ENCODE assay signal across 13 cellular contexts in the genomic region with DNA sequence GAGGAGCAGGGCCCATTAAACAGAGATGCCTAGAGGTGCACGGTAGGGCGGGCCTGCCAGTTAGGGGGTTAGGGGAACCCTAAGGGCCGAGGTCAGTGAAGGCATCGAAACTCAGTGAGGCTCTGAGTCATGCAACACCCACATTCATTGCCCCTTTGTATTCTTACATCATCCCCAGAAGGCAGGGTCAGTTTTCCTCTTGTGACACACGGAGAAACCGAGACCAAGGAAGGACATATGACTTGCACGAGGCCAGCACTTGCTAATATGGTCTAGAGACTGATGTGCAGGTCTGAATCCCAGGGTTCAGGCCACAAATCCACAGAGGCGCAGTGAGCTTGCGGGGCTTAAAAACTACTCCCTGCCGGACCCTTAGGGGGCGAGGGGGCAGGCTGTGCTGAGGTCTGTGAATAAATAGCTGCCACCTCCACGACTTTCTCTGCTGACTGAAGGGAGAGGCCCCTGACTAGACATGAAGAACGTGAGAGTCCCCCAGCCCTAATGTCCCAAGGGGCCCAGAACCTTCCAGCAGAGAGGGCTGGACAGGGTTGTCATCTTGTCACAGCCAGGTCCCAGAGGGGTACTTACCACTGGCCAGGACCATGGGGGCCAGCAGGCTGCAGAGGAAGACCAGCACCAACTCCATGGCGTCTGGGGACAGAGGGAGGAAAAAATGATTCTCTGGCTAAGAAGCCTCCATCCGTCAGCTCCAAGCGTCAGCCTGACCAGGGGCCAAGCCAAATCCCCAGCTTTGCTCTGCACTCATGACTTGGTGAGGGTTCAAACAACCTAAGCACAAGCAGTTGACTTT. TPM values are rescaled to one million over a fixed set of nuclear protein-coding genes. Genes with fewer than 3 reads are reported as not detected.
DNase-seq lines count a peak whose midpoint lies in the region; ATAC-seq and TF ChIP-seq lines count a peak whose summit lies in the region.
"Had no signal": no experiment of that assay in that cellular context is flagged by ENCODE, and none has a peak within 500 bp of the region (broad histone marks: within the 10 kb centered on the region; RNA-seq: fewer than 3 reads in every experiment).

No MANE protein-coding gene starts in this region.

- H3K27ac ChIP-seq in neuronal stem cell (replicated peaks; ENCODE audit: low read length), result no peak overlapping the region
- H3K27ac ChIP-seq in esophagus squamous epithelium, result peak overlapping the region in 1 of 4 donors; percentile 39

- H3K9me3 Mint-ChIP-seq in natural killer cell, result no peaks in the 10 kb centered on the region
- H3K9me3 Mint-ChIP-seq in natural killer cell treated with Interleukin-12 subunit alpha and Interleukin-12 subunit beta and Interleukin-15 and Interleukin-18, amount 100 ng/mL, for 72 hours, result no peaks in the 10 kb centered on the region

- no peak overlapping the region for H3K14ac ChIP-seq in neuronal stem cell (ENCODE audit: low read length)

- no peak overlapping the region for H2AFZ ChIP-seq in neuronal stem cell (ENCODE audit: low read length)

- H3K4me3 ChIP-seq in epithelial cell of esophagus (ENCODE audit: low read length) (no peak overlapping the region), neuronal stem cell (ENCODE audit: low read length in 2 of 2) (no peak overlapping the region), esophagus squamous epithelium (no peak overlapping the region)
- H3K4me3 ChIP-seq: skin epidermis had no signal

- peak; percentile 14 for DNase-seq in natural killer cell
- DNase-seq in natural killer cell treated with Interleukin-12 subunit alpha and Interleukin-12 subunit beta and Interleukin-15 and Interleukin-18, amount 100 ng/mL, for 72 hours (ENCODE audit: low spot score), result no peak
- peak; percentile 11 for DNase-seq in epithelial cell of esophagus (ENCODE audit: low read depth)
- DNase-seq in neuronal stem cell (ENCODE audit: low spot score), result no peak
- no peak for DNase-seq in esophagus squamous epithelium (lab: John Stamatoyannopoulos, UW)
- DNase-seq in cerebellum (ENCODE audit: low spot score), result no peak
- no peak for DNase-seq in NCI-H187 (lab: John Stamatoyannopoulos, UW)
- DNase-seq: DMS79, NCI-H345, RPMI8226 had no signal

- no peak overlapping the region for H2BK12ac ChIP-seq in neuronal stem cell (ENCODE audit: low read length)

- H3K27me3 ChIP-seq in neuronal stem cell (ENCODE audit: control insufficient read depth in 3 of 3, insufficient read depth in 3 of 3, low read depth in 1 of 3, low read length in 3 of 3), result no peaks in the 10 kb centered on the region
- peaks cover 0 to 26% (median 0%) of the 10 kb centered on the region in 4 donors for H3K27me3 ChIP-seq in esophagus squamous epithelium

- H3K4me1 ChIP-seq in neuronal stem cell (ENCODE audit: control insufficient read depth in 2 of 2, insufficient read depth in 1 of 2, low read depth in 1 of 2, low read length in 2 of 2), result peaks cover 0 to 6% of the 10 kb centered on the region in 2 donors
- H3K4me1 ChIP-seq in esophagus squamous epithelium, result peaks cover 0 to 6% (median 0%) of the 10 kb centered on the region in 3 donors

- H3K36me3 Mint-ChIP-seq in natural killer cell, result no peaks in the 10 kb centered on the region
- H3K36me3 Mint-ChIP-seq in natural killer cell treated with Interleukin-12 subunit alpha and Interleukin-12 subunit beta and Interleukin-15 and Interleukin-18, amount 100 ng/mL, for 72 hours, result no peaks in the 10 kb centered on the region

- no peak overlapping the region for H2AK5ac ChIP-seq in neuronal stem cell (ENCODE audit: low read depth, low read length)

- H3K18ac ChIP-seq in neuronal stem cell (ENCODE audit: low read length), result no peak overlapping the region

- no peak overlapping the region for H4K8ac ChIP-seq in neuronal stem cell (ENCODE audit: low read depth, low read length)

- H3K9me3 ChIP-seq in neuronal stem cell (replicated peaks in 1 of 2; ENCODE audit: control insufficient read depth in 2 of 2, insufficient read depth in 1 of 2, low read depth in 1 of 2, low read length in 2 of 2), result no peaks in the 10 kb centered on the region
- H3K9me3 ChIP-seq in esophagus squamous epithelium, result no peaks in the 10 kb centered on the region

- H3K4me1 Mint-ChIP-seq in natural killer cell, result peaks cover 6 to 8% of the 10 kb centered on the region in 2 donors
- H3K4me1 Mint-ChIP-seq in natural killer cell treated with Interleukin-12 subunit alpha and Interleukin-12 subunit beta and Interleukin-15 and Interleukin-18, amount 100 ng/mL, for 72 hours (ENCODE audit: low read depth in 2 of 2), result peaks cover 7 to 10% of the 10 kb centered on the region in 2 donors

- no peak for TF ChIP-seq POLR2A in esophagus squamous epithelium (IDR thresholded peaks at IDR 0.05)

- ATAC-seq in natural killer cell (peak in 2 of 3 donors; percentile 27 to 40), GM21528 (IDR thresholded peaks at IDR 0.05; ENCODE audit: low FRiP score, unreplicated experiment) (no peak)
- ATAC-seq in natural killer cell treated with Interleukin-12 subunit alpha and Interleukin-12 subunit beta and Interleukin-15 and Interleukin-18, amount 100 ng/mL, for 72 hours, result no peak

- no peak overlapping the region for H3K4me2 ChIP-seq in neuronal stem cell (ENCODE audit: insufficient read depth, low read length, poor library complexity, severe bottlenecking)

- intact Hi-C loops in natural killer cell (cut with micrococcal nuclease), result loop anchor here (5.0 kb wide), 1 partner anchor 330 kb away; no protein-coding TSS in a partner anchor
- intact Hi-C loops in esophagus squamous epithelium (cut with DNase I), result loop anchor here (2.0 to 5.0 kb wide), 2 partner anchors 104 to 210 kb away; no protein-coding TSS in a partner anchor

- no peak overlapping the region for H4K91ac ChIP-seq in neuronal stem cell (ENCODE audit: low read depth, low read length, poor library complexity)

- H3K9ac ChIP-seq in neuronal stem cell (ENCODE audit: low read depth, low read length, poor library complexity), result peak overlapping the region; percentile 47

- H3K4me3 Mint-ChIP-seq in natural killer cell, result no peak overlapping the region
- H3K4me3 Mint-ChIP-seq in natural killer cell treated with Interleukin-12 subunit alpha and Interleukin-12 subunit beta and Interleukin-15 and Interleukin-18, amount 100 ng/mL, for 72 hours, result no peak overlapping the region

- no peak for TF ChIP-seq CTCF in natural killer cell (IDR thresholded peaks at IDR 0.05)
- no peak for TF ChIP-seq CTCF in epithelial cell of esophagus (IDR thresholded peaks at IDR 0.05; ENCODE audit: insufficient read depth, low read depth, low read length, missing control alignments)
- no peak for TF ChIP-seq CTCF in esophagus squamous epithelium (IDR thresholded peaks at IDR 0.05)

- H2BK120ac ChIP-seq in neuronal stem cell (ENCODE audit: low read depth, low read length), result no peak overlapping the region

- no peak overlapping the region for H3K23ac ChIP-seq in neuronal stem cell (ENCODE audit: low read depth, low read length, poor library complexity)

- H3K79me1 ChIP-seq in neuronal stem cell (ENCODE audit: low read depth, low read length), result no peaks in the 10 kb centered on the region

- WGBS in neuronal stem cell (ENCODE audit: extremely low coverage in 2 of 2, insufficient read length in 2 of 2, insufficient replicate concordance in 1 of 2), 2 donors, result no CpG with 5 or more reads among the region's 16 CpGs
- WGBS in esophagus squamous epithelium, 2 donors, result 56 to 88% methylated on average over 6 to 7 of the region's 16 CpGs

- H3K36me3 ChIP-seq in neuronal stem cell (replicated peaks in 1 of 2; ENCODE audit: control insufficient read depth in 2 of 2, insufficient read depth in 2 of 2, low read length in 2 of 2), result peaks cover 11 to 31% of the 10 kb centered on the region in 2 donors
- no peaks in the 10 kb centered on the region for H3K36me3 ChIP-seq in esophagus squamous epithelium

- no peak overlapping the region for H3K27ac Mint-ChIP-seq in natural killer cell
- H3K27ac Mint-ChIP-seq in natural killer cell treated with Interleukin-12 subunit alpha and Interleukin-12 subunit beta and Interleukin-15 and Interleukin-18, amount 100 ng/mL, for 72 hours, result peak overlapping the region in 1 of 2 donors; percentile 46

- no peak overlapping the region for H3K4ac ChIP-seq in neuronal stem cell (ENCODE audit: low read length)

- peak overlapping the region; percentile 72 for H2BK5ac ChIP-seq in neuronal stem cell (ENCODE audit: low read length)

- no peaks in the 10 kb centered on the region for H3K27me3 Mint-ChIP-seq in natural killer cell (ENCODE audit: low read depth in 2 of 2)
- peaks cover 0 to 2% of the 10 kb centered on the region in 2 donors for H3K27me3 Mint-ChIP-seq in natural killer cell treated with Interleukin-12 subunit alpha and Interleukin-12 subunit beta and Interleukin-15 and Interleukin-18, amount 100 ng/mL, for 72 hours

- no peak overlapping the region for H2BK15ac ChIP-seq in neuronal stem cell (ENCODE audit: low read length)

RNA-seq across cellular contexts. Expression of a gene that starts 17.8 kb away (rescaled TPM):
- total RNA-seq in natural killer cell (under 1 TPM in 2 of 3 donors, not detected in 1; 0.75 to 0.78 TPM), esophagus squamous epithelium (under 1 TPM in 2 of 4 donors, not detected in 2; 0.19 to 0.95 TPM), cerebellum (2.4 TPM)
- total RNA-seq in natural killer cell treated with Interleukin-12 subunit alpha and Interleukin-12 subunit beta and Interleukin-15 and Interleukin-18, amount 100 ng/mL, for 72 hours, result 1 to 10 TPM in 1 of 2 donors, under 1 TPM in 1; 0.14 to 1.5 TPM
- polyA plus RNA-seq in neuronal stem cell (2013, experiment 1 of 2), result 4.1 TPM
- 3.3 TPM for polyA plus RNA-seq in neuronal stem cell (2013, experiment 2 of 2)
- polyA plus RNA-seq: AG04450 had no signal

RNA-seq across cellular contexts. Expression of a gene that starts 34.1 kb away (rescaled TPM):
- under 1 TPM in 2 of 3 donors, not detected in 1; 0.20 to 0.90 TPM for total RNA-seq in natural killer cell
- total RNA-seq in natural killer cell treated with Interleukin-12 subunit alpha and Interleukin-12 subunit beta and Interleukin-15 and Interleukin-18, amount 100 ng/mL, for 72 hours, result not detected
- 291 TPM for polyA plus RNA-seq in neuronal stem cell (2013, experiment 1 of 2)
- 288 TPM for polyA plus RNA-seq in neuronal stem cell (2013, experiment 2 of 2)
- total RNA-seq in esophagus squamous epithelium, result 10 to 100 TPM in 1 of 4 donors, 1 to 10 TPM in 2, under 1 TPM in 1; 0.61 to 27.7 (median 2.1) TPM
- 93.6 TPM for total RNA-seq in cerebellum

RNA-seq across cellular contexts. Expression of a gene that starts 45.3 kb away (rescaled TPM):
- under 1 TPM in 1 of 3 donors, not detected in 2; 0.66 TPM for total RNA-seq in natural killer cell
- total RNA-seq in natural killer cell treated with Interleukin-12 subunit alpha and Interleukin-12 subunit beta and Interleukin-15 and Interleukin-18, amount 100 ng/mL, for 72 hours, result under 1 TPM in 1 of 2 donors, not detected in 1; 0.08 TPM
- 0.47 TPM for polyA plus RNA-seq in neuronal stem cell (2013, experiment 1 of 2)
- polyA plus RNA-seq in neuronal stem cell (2013, experiment 2 of 2), result 0.50 TPM
- under 1 TPM in 2 of 4 donors, not detected in 2; 0.04 to 0.19 TPM for total RNA-seq in esophagus squamous epithelium
- total RNA-seq in cerebellum, result 18.8 TPM
- polyA plus RNA-seq: AG04450 had no signal

Comparison
In these comparisons a context has a peak if more than half of its experiments do, and no peak if none do; other contexts are left out.
1. ATAC-seq: peak in natural killer cell (2 of 3); none in natural killer cell treated with Interleukin-12 subunit alpha and Interleukin-12 subunit beta and Interleukin-15 and Interleukin-18, amount 100 ng/mL, for 72 hours (0 of 2) and GM21528 (single experiment).
2. DNase-seq: peak in natural killer cell (single experiment) and epithelial cell of esophagus (single experiment); none in natural killer cell treated with Interleukin-12 subunit alpha and Interleukin-12 subunit beta and Interleukin-15 and Interleukin-18, amount 100 ng/mL, for 72 hours (single experiment), neuronal stem cell (single experiment), esophagus squamous epithelium (single experiment), cerebellum (single experiment) and NCI-H187 (0 of 2).
3. RNA of a gene that starts 45.3 kb away (total RNA-seq): 18.8 TPM in cerebellum (single experiment); 0.08 TPM in natural killer cell treated with Interleukin-12 subunit alpha and Interleukin-12 subunit beta and Interleukin-15 and Interleukin-18, amount 100 ng/mL, for 72 hours, 0.04 to 0.19 TPM in esophagus squamous epithelium and 0.66 TPM in natural killer cell; every median in the first group is over 10 times any median in the second.